In the genomic region with DNA sequence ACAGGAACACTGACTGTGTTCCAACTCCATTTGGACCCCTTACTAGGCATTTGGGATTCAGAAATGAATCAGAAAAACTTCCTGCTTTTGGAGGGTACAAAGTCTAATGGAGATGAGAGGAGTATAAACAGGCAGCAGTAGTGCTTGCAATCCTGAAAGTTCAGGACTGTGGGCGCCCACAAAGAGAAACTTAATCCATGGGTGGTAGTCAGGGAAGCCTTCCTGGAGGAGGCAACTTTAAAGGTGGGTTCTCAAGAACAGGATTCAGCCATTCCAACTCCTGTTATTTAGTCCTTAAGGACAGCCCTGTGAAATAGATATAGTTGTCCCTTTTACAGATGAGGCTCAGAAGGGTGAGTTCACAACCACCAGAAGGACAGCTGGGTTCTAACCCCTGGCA, we compare ENCODE assay signal across 3 cellular contexts.
TF ChIP-seq lines count a peak whose summit lies in the region.

No MANE protein-coding gene starts in this region.

TF ChIP-seq in A549, 52 proteins besides CTCF, POLR2A, EP300 and RAD21:
- no peak for TF ChIP-seq CHD2 (IDR thresholded peaks at IDR 0.05; ENCODE audit: low read length, partially characterized antibody)
- no peak for TF ChIP-seq JUNB (IDR thresholded peaks at IDR 0.05)
- peak; percentile 95 for TF ChIP-seq ZFP36 (IDR thresholded peaks at IDR 0.05; ENCODE audit: borderline replicate concordance, partially characterized antibody)
- TF ChIP-seq CHD4 (IDR thresholded peaks at IDR 0.05; ENCODE audit: borderline replicate concordance): no peak
- TF ChIP-seq BHLHE40 (IDR thresholded peaks at IDR 0.05; ENCODE audit: low read depth, low read length): no peak
- TF ChIP-seq RARB (CRISPR knock-in tag; IDR thresholded peaks at IDR 0.05): no peak
- no peak for TF ChIP-seq JUN (IDR thresholded peaks at IDR 0.05)
- TF ChIP-seq ZSCAN20 (CRISPR knock-in tag; IDR thresholded peaks at IDR 0.05): no peak
- TF ChIP-seq FOXS1 (CRISPR knock-in tag; IDR thresholded peaks at IDR 0.05): no peak
- peak; percentile 31; the same call in 1 of the 2 replicates for TF ChIP-seq KDM1A (IDR thresholded peaks at IDR 0.05; ENCODE audit: low read depth)
- no peak for TF ChIP-seq FOSB (CRISPR knock-in tag; IDR thresholded peaks at IDR 0.05)

TF ChIP-seq in K562, 482 proteins besides CTCF, POLR2A, EP300 and RAD21 (continues in another document):
- no peak for TF ChIP-seq ZNF121 (CRISPR knock-in tag; conservative IDR thresholded peaks at IDR 0.05)
- no peak for TF ChIP-seq POLR2AphosphoS2 (IDR thresholded peaks at IDR 0.05; ENCODE audit: low read length)
- peak; percentile 85 for TF ChIP-seq CHD4 (IDR thresholded peaks at IDR 0.05; ENCODE audit: insufficient read depth, insufficient replicate concordance, low read depth, low read length, poor library complexity, severe bottlenecking)
- TF ChIP-seq, protein P1, sequence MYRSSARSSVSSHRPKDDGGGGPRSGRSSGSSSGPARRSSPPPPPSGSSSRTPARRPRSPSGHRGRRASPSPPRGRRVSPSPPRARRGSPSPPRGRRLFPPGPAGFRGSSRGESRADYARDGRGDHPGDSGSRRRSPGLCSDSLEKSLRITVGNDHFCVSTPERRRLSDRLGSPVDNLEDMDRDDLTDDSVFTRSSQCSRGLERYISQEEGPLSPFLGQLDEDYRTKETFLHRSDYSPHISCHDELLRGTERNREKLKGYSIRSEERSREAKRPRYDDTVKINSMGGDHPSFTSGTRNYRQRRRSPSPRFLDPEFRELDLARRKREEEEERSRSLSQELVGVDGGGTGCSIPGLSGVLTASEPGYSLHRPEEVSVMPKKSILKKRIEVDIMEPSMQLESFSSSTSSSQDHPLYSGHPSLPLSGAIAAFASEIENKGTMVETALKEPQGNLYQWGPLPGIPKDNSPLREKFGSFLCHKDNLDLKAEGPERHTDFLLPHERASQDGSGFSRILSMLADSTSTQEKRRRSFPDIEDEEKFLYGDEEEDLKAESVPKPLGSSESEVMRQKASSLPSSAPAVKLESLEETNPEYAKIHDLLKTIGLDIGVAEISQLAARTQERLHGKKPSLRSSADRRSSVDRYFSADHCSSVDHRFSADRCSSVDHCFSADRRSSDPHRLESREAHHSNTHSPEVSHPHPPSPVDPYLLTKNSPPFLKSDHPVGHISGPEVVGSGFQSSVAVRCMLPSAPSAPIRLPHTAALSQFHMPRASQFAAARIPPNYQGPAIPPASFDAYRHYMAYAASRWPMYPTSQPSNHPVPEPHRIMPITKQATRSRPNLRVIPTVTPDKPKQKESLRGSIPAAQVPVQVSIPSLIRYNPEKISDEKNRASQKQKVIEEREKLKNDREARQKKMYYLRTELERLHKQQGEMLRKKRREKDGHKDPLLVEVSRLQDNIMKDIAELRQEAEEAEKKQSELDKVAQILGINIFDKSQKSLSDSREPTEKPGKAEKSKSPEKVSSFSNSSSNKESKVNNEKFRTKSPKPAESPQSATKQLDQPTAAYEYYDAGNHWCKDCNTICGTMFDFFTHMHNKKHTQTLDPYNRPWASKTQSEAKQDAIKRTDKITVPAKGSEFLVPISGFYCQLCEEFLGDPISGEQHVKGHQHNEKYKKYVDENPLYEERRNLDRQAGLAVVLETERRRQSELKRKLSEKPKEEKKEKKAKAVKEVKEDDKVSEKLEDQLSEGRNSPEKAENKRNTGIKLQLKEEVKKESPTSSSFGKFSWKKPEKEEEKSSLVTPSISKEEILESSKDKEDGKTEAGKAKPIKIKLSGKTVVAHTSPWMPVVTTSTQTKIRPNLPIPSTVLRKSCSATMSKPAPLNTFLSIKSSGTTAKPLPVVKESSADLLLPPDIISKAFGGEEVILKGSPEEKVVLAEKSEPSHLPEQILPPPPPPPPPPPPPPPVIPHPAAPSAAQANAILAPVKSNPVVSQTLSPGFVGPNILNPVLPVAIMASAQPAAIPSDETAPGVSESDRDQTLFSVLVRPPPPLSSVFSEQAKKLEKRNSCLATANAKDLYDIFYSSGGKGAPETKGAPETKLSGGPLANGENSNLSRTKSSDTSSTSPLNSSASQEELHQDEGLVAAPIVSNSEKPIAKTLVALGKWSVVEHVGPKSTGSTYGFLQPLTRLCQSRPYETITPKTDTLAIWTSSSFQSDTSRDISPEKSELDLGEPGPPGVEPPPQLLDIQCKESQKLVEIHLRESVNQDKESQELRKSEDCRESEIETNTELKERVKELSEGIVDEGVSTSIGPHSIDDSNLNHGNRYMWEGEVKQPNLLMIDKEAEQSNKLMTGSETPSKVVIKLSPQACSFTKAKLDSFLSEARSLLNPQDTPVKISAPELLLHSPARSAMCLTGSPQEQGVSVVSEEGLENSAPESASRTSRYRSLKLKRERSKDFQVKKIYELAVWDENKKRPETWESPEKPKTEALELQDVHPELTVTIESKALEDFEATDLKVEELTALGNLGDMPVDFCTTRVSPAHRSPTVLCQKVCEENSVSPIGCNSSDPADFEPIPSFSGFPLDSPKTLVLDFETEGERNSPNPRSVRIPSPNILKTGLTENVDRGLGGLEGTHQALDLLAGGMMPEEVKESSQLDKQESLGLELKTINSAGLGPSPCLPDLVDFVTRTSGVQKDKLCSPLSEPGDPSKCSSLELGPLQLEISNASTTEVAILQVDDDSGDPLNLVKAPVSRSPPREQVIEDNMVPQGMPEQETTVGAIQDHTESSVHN (IDR thresholded peaks at IDR 0.05; ENCODE audit: borderline replicate concordance in 1 of 2, low read depth in 1 of 2): no peak
- no peak for TF ChIP-seq ELF1 (tag; IDR thresholded peaks at IDR 0.05)
- peak; percentile 96 for TF ChIP-seq SMARCA5 (IDR thresholded peaks at IDR 0.05)
- TF ChIP-seq FOXA3 (CRISPR knock-in tag; conservative IDR thresholded peaks at IDR 0.05 in 1 of 2, IDR thresholded peaks at IDR 0.05 in 1 of 2): no peak
- TF ChIP-seq PTBP1 (IDR thresholded peaks at IDR 0.05; ENCODE audit: low read depth, low read length): peak; percentile 86
- TF ChIP-seq ZNF436 (CRISPR knock-in tag; IDR thresholded peaks at IDR 0.05): peak; percentile 95
- TF ChIP-seq HDAC2 (IDR thresholded peaks at IDR 0.05): peak; percentile 81
- no peak for TF ChIP-seq ZNF174 (CRISPR knock-in tag; IDR thresholded peaks at IDR 0.05)
- no peak for TF ChIP-seq MYC (IDR thresholded peaks at IDR 0.05; ENCODE audit: low read depth, low read length)
- no peak for TF ChIP-seq MYC (CRISPR knock-in tag; IDR thresholded peaks at IDR 0.05; ENCODE audit: borderline replicate concordance, low read depth)
- TF ChIP-seq ZNF217 (CRISPR knock-in tag; IDR thresholded peaks at IDR 0.05): no peak
- no peak for TF ChIP-seq IRF2 (CRISPR knock-in tag; IDR thresholded peaks at IDR 0.05)
- TF ChIP-seq NUFIP1 (IDR thresholded peaks at IDR 0.05; ENCODE audit: partially characterized antibody): no peak
- TF ChIP-seq KLF13 (tag; IDR thresholded peaks at IDR 0.05; ENCODE audit: borderline replicate concordance, low read depth): no peak
- peak; percentile 98 for TF ChIP-seq BCOR (IDR thresholded peaks at IDR 0.05)
- TF ChIP-seq, protein P2, sequence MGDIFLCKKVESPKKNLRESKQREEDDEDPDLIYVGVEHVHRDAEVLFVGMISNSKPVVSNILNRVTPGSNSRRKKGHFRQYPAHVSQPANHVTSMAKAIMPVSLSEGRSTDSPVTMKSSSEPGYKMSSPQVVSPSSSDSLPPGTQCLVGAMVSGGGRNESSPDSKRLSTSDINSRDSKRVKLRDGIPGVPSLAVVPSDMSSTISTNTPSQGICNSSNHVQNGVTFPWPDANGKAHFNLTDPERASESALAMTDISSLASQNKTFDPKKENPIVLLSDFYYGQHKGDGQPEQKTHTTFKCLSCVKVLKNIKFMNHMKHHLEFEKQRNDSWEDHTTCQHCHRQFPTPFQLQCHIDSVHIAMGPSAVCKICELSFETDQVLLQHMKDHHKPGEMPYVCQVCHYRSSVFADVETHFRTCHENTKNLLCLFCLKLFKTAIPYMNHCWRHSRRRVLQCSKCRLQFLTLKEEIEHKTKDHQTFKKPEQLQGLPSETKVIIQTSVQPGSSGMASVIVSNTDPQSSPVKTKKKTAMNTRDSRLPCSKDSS (IDR thresholded peaks at IDR 0.05; ENCODE audit: low read depth, partially characterized antibody): no peak
- TF ChIP-seq ZBTB17 (CRISPR knock-in tag; IDR thresholded peaks at IDR 0.05): no peak

TF ChIP-seq in liver, 16 proteins besides CTCF, POLR2A, EP300 and RAD21 (continued from another document):
- TF ChIP-seq JUND (IDR thresholded peaks at IDR 0.05): no peak
- TF ChIP-seq TAF1 (conservative IDR thresholded peaks at IDR 0.05): no peak
- peak; percentile 48 to 59 for TF ChIP-seq HNF4A (conservative IDR thresholded peaks at IDR 0.05)
- no peak for TF ChIP-seq ZBTB33 (IDR thresholded peaks at IDR 0.05)
- peak; percentile 35 for TF ChIP-seq SP1 (IDR thresholded peaks at IDR 0.05)
- TF ChIP-seq FOXA1 (IDR thresholded peaks at IDR 0.05): no peak
- TF ChIP-seq ATF3 (IDR thresholded peaks at IDR 0.05): no peak
